In the genomic region with DNA sequence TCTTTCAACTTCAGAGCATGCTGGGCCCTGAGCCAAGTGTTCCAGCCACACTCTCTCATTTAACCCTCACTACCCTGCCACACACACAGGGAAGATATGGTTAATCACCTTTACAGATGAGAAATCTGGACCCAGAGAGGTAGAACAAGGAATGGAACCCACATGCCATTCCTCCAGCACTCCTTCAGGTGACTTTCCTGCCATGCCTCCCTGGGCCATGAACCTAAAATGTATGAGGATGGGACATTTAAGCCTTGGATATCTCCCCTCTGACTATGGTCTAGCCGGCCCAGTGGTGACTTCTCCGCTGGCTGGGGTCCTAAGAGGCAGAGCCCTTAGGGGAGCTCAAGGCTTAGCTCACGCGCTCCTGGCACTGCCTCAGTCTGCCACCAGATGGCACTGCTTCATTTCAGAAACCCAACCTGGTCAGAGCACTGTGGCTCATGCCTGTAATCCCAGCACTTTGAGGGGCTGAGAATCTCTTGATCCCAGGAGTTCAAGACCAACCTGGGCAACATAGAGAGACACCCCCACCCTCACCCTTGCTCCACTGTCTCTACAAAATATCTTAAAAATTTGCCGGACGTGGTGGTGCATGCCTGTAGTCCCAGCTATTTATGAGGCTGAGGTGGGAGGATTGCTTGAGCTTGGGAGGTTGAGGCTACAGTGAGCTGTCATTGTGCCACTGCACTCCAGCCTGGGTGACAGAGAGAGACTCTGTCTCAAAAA, we compare ENCODE assay signal across 8 cellular contexts. TPM values are rescaled to one million over a fixed set of nuclear protein-coding genes. Genes with fewer than 3 reads are reported as not detected.
DNase-seq lines count a peak whose midpoint lies in the region; ATAC-seq and TF ChIP-seq lines count a peak whose summit lies in the region.

No MANE protein-coding gene starts in this region.

- intact Hi-C loops in CD4-positive, alpha-beta memory T cell (cut with micrococcal nuclease), result loop anchor here (1.0 to 10.0 kb wide), 7 partner anchors 167 to 1035 kb away; a partner anchor contains a TSS
- intact Hi-C loops in activated CD8-positive, alpha-beta T cell treated with anti-CD3 and anti-CD28 coated beads for 36 hours (cut with micrococcal nuclease), result loop anchor here (5.0 kb wide), 1 partner anchor 180 kb away; no protein-coding TSS in a partner anchor

- ATAC-seq in activated CD8-positive, alpha-beta T cell treated with anti-CD3 and anti-CD28 coated beads for 36 hours, result peak; percentile 19
- no peak for ATAC-seq in GM21381 (IDR thresholded peaks at IDR 0.05; ENCODE audit: unreplicated experiment)

- in situ Hi-C loops in HAP-1 (cut with MboI; ENCODE audit: low sequenced_read_pairs), result loop anchor here (5.0 to 10.0 kb wide), 2 partner anchors 133 to 165 kb away; no protein-coding TSS in a partner anchor

- peak overlapping the region in 6 of 7 donors; percentile 84 to 93 (median 88) for H3K27ac Mint-ChIP-seq in CD4-positive, alpha-beta memory T cell
- peak overlapping the region; percentile 5 for H3K27ac Mint-ChIP-seq in activated CD8-positive, alpha-beta T cell treated with anti-CD3 and anti-CD28 coated beads for 36 hours

- peaks cover 0 to 8% of the 10 kb centered on the region in 2 donors for H3K36me3 Mint-ChIP-seq in CD4-positive, alpha-beta memory T cell
- peaks cover 2% of the 10 kb centered on the region for H3K36me3 Mint-ChIP-seq in activated CD8-positive, alpha-beta T cell treated with anti-CD3 and anti-CD28 coated beads for 36 hours (ENCODE audit: low read depth)

- peaks cover 0 to 2% (median 0%) of the 10 kb centered on the region in 8 donors for H3K9me3 Mint-ChIP-seq in CD4-positive, alpha-beta memory T cell
- no peaks in the 10 kb centered on the region for H3K9me3 Mint-ChIP-seq in activated CD8-positive, alpha-beta T cell treated with anti-CD3 and anti-CD28 coated beads for 36 hours

- H3K36me3 ChIP-seq in CD4-positive, alpha-beta memory T cell (ENCODE audit: insufficient read depth, low read length), result no peaks in the 10 kb centered on the region
- H3K36me3 ChIP-seq in HAP-1 (replicated peaks), result no peaks in the 10 kb centered on the region

- no peaks in the 10 kb centered on the region for H3K27me3 ChIP-seq in CD4-positive, alpha-beta memory T cell (ENCODE audit: insufficient read depth, low read length)
- no peaks in the 10 kb centered on the region for H3K27me3 ChIP-seq in HAP-1 (ENCODE audit: low read depth)

- no peaks in the 10 kb centered on the region for H3K9me3 ChIP-seq in CD4-positive, alpha-beta memory T cell (ENCODE audit: control insufficient read depth in 1 of 2, low read length in 2 of 2)
- H3K9me3 ChIP-seq in HAP-1, result no peaks in the 10 kb centered on the region

- H3K4me1 ChIP-seq in CD4-positive, alpha-beta memory T cell (ENCODE audit: insufficient read depth, low read length), result peaks cover 25% of the 10 kb centered on the region
- H3K4me1 ChIP-seq in HAP-1, result no peaks in the 10 kb centered on the region; the same call in 1 of the 2 replicates

- peak; percentile 85 for TF ChIP-seq CTCF in activated CD8-positive, alpha-beta T cell treated with anti-CD3 and anti-CD28 coated beads for 36 hours (IDR thresholded peaks at IDR 0.05)

- no peak overlapping the region for H3K4me3 ChIP-seq in CD4-positive, alpha-beta memory T cell (ENCODE audit: low read length in 2 of 2)
- no peak overlapping the region for H3K4me3 ChIP-seq in HAP-1

- H3K4me1 Mint-ChIP-seq in CD4-positive, alpha-beta memory T cell, result peaks cover 11 to 27% (median 13%) of the 10 kb centered on the region in 4 donors
- H3K4me1 Mint-ChIP-seq in activated CD8-positive, alpha-beta T cell treated with anti-CD3 and anti-CD28 coated beads for 36 hours (ENCODE audit: low read depth), result peaks cover 7% of the 10 kb centered on the region

- POLR2A ChIA-PET in CD4-positive, alpha-beta memory T cell (lab: Charles Lee; ENCODE audit: partially characterized antibody), result interaction anchor here (1.0 to 5.4 kb wide), 9 partner anchors 8 to 887 kb away, joined by 3 to 114 read pairs (median 5); a partner anchor contains a TSS
- POLR2A ChIA-PET in activated CD8-positive, alpha-beta T cell treated with anti-CD3 and anti-CD28 coated beads for 36 hours (lab: Charles Lee), result interaction anchor here (1.0 to 5.0 kb wide), 7 partner anchors 8 to 490 kb away, joined by 3 to 32 read pairs (median 4); a partner anchor contains a TSS

- H3K4me3 Mint-ChIP-seq in CD4-positive, alpha-beta memory T cell, result peak overlapping the region in 4 of 8 donors; percentile 37 to 80 (median 64)
- H3K4me3 Mint-ChIP-seq in activated CD8-positive, alpha-beta T cell treated with anti-CD3 and anti-CD28 coated beads for 36 hours, result no peak overlapping the region

- peak; percentile 70 to 75 (median 73) for DNase-seq in CD4-positive, alpha-beta memory T cell
- DNase-seq in HAP-1 (ENCODE audit: low spot score in 2 of 2) (peak; percentile 61 to 89), NCI-H69 (lab: John Stamatoyannopoulos, UW) (peak; percentile 59), ecto neural progenitor cell (ENCODE audit: low spot score) (peak; percentile 88), lung microvascular endothelial cell (ENCODE audit: low read depth in 2 of 2) (peak; percentile 79 to 86)
- peak; percentile 91 for DNase-seq in activated CD8-positive, alpha-beta T cell treated with anti-CD3 and anti-CD28 coated beads for 36 hours
- DNase-seq in stimulated activated CD8-positive, alpha-beta memory T cell treated with anti-CD3 and anti-CD28 coated beads, Interleukin-12 subunit alpha, Interleukin-12 subunit beta, amount 100 ng/mL, for 4 hours (ENCODE audit: low read depth), result peak; percentile 60

- no peak overlapping the region for H3K27ac ChIP-seq in CD4-positive, alpha-beta memory T cell (ENCODE audit: low read depth, low read length)

- CTCF ChIA-PET in CD4-positive, alpha-beta memory T cell (lab: Charles Lee; ENCODE audit: partially characterized antibody), result interaction anchor here (0.6 to 7.3 kb wide), 30 partner anchors 9 to 886 kb away, joined by 3 to 244 read pairs (median 5); a partner anchor contains a TSS
- CTCF ChIA-PET in activated CD8-positive, alpha-beta T cell treated with anti-CD3 and anti-CD28 coated beads for 36 hours (lab: Charles Lee), result interaction anchor here (0.6 to 7.4 kb wide), 46 partner anchors 8 to 481 kb away, joined by 3 to 193 read pairs (median 4); a partner anchor contains a TSS

- H3K27me3 Mint-ChIP-seq in CD4-positive, alpha-beta memory T cell, result peaks cover 0 to 2% of the 10 kb centered on the region in 2 donors
- no peaks in the 10 kb centered on the region for H3K27me3 Mint-ChIP-seq in activated CD8-positive, alpha-beta T cell treated with anti-CD3 and anti-CD28 coated beads for 36 hours

RNA-seq across cellular contexts. Expression of a gene that starts 2.2 kb away (rescaled TPM):
- 10 to 100 TPM; 38.9 to 41.2 TPM for total RNA-seq in CD4-positive, alpha-beta memory T cell
- 10 to 100 TPM in 1 of 2 donors, 1 to 10 TPM in 1; 7.1 to 20.5 TPM for polyA plus RNA-seq in CD4-positive, alpha-beta memory T cell
- total RNA-seq in activated CD8-positive, alpha-beta T cell treated with anti-CD3 and anti-CD28 coated beads for 36 hours, result 10 to 100 TPM; 39.5 to 39.9 TPM
- 9.2 and 16.1 TPM in 2 replicates for total RNA-seq in lung microvascular endothelial cell

RNA-seq across cellular contexts. Expression of a gene that starts 36.5 kb away (rescaled TPM):
- total RNA-seq in CD4-positive, alpha-beta memory T cell, result 10 to 100 TPM; 39.8 to 40.1 TPM
- 10 to 100 TPM in 1 of 2 donors, 1 to 10 TPM in 1; 9.5 to 18.5 TPM for polyA plus RNA-seq in CD4-positive, alpha-beta memory T cell
- 10 to 100 TPM; 24.1 to 24.6 TPM for total RNA-seq in activated CD8-positive, alpha-beta T cell treated with anti-CD3 and anti-CD28 coated beads for 36 hours
- total RNA-seq in lung microvascular endothelial cell, result 10.5 and 14.5 TPM in 2 replicates
